19 cellular contexts compared by ENCODE assay signal in the genomic region with DNA sequence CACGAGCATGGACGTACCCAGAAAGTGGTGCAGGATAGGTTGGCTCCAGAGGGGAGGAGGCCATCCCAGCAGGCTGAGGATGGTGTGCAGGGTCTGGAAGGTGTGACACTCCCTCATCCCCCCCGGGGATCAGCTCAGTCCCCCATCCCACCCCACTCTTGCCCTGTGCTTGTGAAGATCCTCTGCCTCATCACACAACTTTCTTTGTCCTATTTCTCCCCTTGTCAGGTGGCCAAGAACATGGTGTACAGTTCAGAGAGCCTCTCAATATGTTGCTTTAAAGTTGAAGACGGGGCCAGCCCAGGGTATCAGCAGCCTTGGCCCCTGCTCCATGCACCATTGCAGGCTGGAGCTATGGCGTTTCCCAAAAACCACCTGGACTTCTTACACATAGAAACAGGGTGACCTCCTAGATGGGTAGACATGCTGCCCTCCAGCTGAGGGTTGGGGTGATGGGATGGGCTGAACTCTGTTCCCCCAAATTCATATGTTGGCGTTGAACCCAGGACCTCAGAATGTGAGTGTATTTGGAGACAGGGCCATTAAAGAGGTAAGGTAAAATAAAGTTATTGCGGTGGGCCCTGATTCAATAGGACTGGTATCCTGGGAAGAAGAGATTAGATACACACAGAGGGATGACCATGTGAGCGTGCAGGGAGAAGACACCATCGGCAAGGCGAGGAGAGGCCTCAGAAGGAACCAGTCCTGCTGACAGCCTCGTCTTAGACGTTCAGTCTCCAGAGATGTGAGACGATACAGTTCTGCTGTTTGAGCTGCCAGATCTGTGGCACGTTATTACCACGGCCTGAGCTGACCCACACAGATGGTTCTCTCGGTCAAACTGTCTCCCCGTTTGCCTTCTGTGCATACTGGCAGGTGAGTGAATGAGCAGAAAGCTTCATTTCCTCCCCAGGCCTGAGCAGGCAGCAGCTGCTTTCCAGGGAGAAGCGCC.
DNase-seq lines count a peak whose midpoint lies in the region; ATAC-seq and TF ChIP-seq lines count a peak whose summit lies in the region.
"Had no signal": no experiment of that assay in that cellular context is flagged by ENCODE, and none has a peak within 500 bp of the region (broad histone marks: within the 10 kb centered on the region; RNA-seq: fewer than 3 reads in every experiment).

No MANE protein-coding gene starts in this region.

- H3K27me3 ChIP-seq in left ventricle myocardium inferior (ENCODE audit: low read depth) (no peaks in the 10 kb centered on the region), ovary (no peaks in the 10 kb centered on the region)
- H3K27me3 ChIP-seq: upper lobe of left lung had no signal

- ATAC-seq in left cardiac atrium (no peak), GM18873 (IDR thresholded peaks at IDR 0.05; ENCODE audit: low FRiP score, unreplicated experiment) (no peak)
- ATAC-seq: stimulated activated naive B cell treated with anti-CD40 and anti-IgM and Interleukin-4, amounts not matched to agents 10 μg/mL and 1 μg/mL and 100 μg/mL, for 72 hours had no signal

- no peaks in the 10 kb centered on the region for H3K36me3 ChIP-seq in left ventricle myocardium inferior
- H3K36me3 ChIP-seq in ovary = no peaks in the 10 kb centered on the region
- H3K36me3 ChIP-seq: upper lobe of left lung had no signal

- intact Hi-C loops in left ventricle myocardium inferior (cut with micrococcal nuclease) = no loop called here
- intact Hi-C loops in left cardiac atrium (cut with DNase I) = no loop called here
- intact Hi-C loops in ovary (cut with DNase I) = no loop called here

- TF ChIP-seq EP300 in ovary (IDR thresholded peaks at IDR 0.05) = no peak

- WGBS in ovary, 3 donors = 80 to 90% (median 85%) methylated on average over 18 of the region's 18 CpGs

- no peak for TF ChIP-seq CTCF in left ventricle myocardium inferior (IDR thresholded peaks at IDR 0.05; ENCODE audit: borderline replicate concordance)
- TF ChIP-seq CTCF in coronary artery (IDR thresholded peaks at IDR 0.05) = no peak
- TF ChIP-seq CTCF in ovary (IDR thresholded peaks at IDR 0.05) = no peak

- H3K4me3 ChIP-seq in left ventricle myocardium inferior (no peak overlapping the region), coronary artery (no peak overlapping the region), ovary (no peak overlapping the region)
- H3K4me3 ChIP-seq: upper lobe of left lung had no signal

- DNase-seq in left ventricle myocardium inferior (no peak), left cardiac atrium (no peak), coronary artery (ENCODE audit: low spot score) (peak; percentile 47), ovary (peak in 4 of 5 donors; percentile 3 to 42 (median 5)), NCI-H226 (no peak)
- no peak for DNase-seq in activated CD4-positive, alpha-beta T cell treated with anti-CD3 and anti-CD28 coated beads for 1 hour
- DNase-seq: activated gamma-delta T cell treated with Interleukin-2 at 50 U/mL for 16 hours; Caco-2; EL; H7; midbrain; MM.1S; NCI-H187; NCI-H345; nephron progenitor cell; stimulated activated naive B cell treated with anti-CD40 and anti-IgM and Interleukin-4, amounts not matched to agents 10 μg/mL and 1 μg/mL and 100 μg/mL, for 72 hours had no signal

- H3K9me3 ChIP-seq in left ventricle myocardium inferior (replicated peaks) (no peaks in the 10 kb centered on the region), ovary (no peaks in the 10 kb centered on the region)
- H3K9me3 ChIP-seq: Caco-2, upper lobe of left lung had no signal

- peaks cover 83% of the 10 kb centered on the region for H3K4me1 ChIP-seq in left ventricle myocardium inferior
- H3K4me1 ChIP-seq in ovary (ENCODE audit: insufficient read depth) = no peaks in the 10 kb centered on the region
- H3K4me1 ChIP-seq: Caco-2 had no signal

- H3K27ac ChIP-seq in left ventricle myocardium inferior (replicated peaks) (peak overlapping the region; percentile 95), coronary artery (no peak overlapping the region), ovary (no peak overlapping the region)
- H3K27ac ChIP-seq: HL-60 had no signal

- no peak for TF ChIP-seq POLR2A in ovary (IDR thresholded peaks at IDR 0.05)

Comparison
In these comparisons a context has a peak if more than half of its experiments do, and no peak if none do; other contexts are left out.
1. DNase-seq: peak in coronary artery (single experiment) and ovary (4 of 5); none in left ventricle myocardium inferior (single experiment), left cardiac atrium (single experiment), NCI-H226 (single experiment) and activated CD4-positive, alpha-beta T cell treated with anti-CD3 and anti-CD28 coated beads for 1 hour (single experiment).